Comparison of ENCODE assay signal across 9 cellular contexts in genomic region chr12:19440019-19440858, GRCh38. TPM values are rescaled to one million over a fixed set of nuclear protein-coding genes. Genes with fewer than 3 reads are reported as not detected.
DNase-seq lines count a peak whose midpoint lies in the region; ATAC-seq, FAIRE-seq and TF ChIP-seq lines count a peak whose summit lies in the region.
"Had no signal": no experiment of that assay in that cellular context is flagged by ENCODE, and none has a peak within 500 bp of the region (broad histone marks: within the 10 kb centered on the region; RNA-seq: fewer than 3 reads in every experiment).

No MANE protein-coding gene starts in this region.

- DNase-seq in GM19238 (ENCODE audit: insufficient read length, low spot score) (peak; percentile 41), RWPE2 (ENCODE audit: low spot score) (no peak), frontal cortex (ENCODE audit: low spot score in 2 of 2) (peak; percentile 45 to 47), occipital lobe (lab: John Stamatoyannopoulos, UW) (peak; percentile 46), superior temporal gyrus (ENCODE audit: extremely low spot score) (peak; percentile 62)
- DNase-seq in activated gamma-delta T cell treated with anti-CD3 and anti-CD28 coated beads, Interleukin-2, amount 50 U/mL, for 16 hours (ENCODE audit: low read depth): peak; percentile 40

- peaks cover 18 to 33% (median 23%) of the 10 kb centered on the region in 11 experiments; a peak in 21 of 22 replicates for H3K36me3 ChIP-seq in BLaER1 treated with 17β-estradiol and CSF1 and Interleukin-3, amounts not matched to agents 10 nM and 100 nM
- peaks cover 6% of the 10 kb centered on the region; the same call in 1 of the 2 replicates for H3K36me3 ChIP-seq in RWPE2 (ENCODE audit: low read depth)

- ATAC-seq in HG03442 (IDR thresholded peaks at IDR 0.05; ENCODE audit: unreplicated experiment) (peak; percentile 28), RWPE2 (ENCODE audit: low read depth) (peak; percentile 38)

- H3K4me1 ChIP-seq in BLaER1 treated with 17β-estradiol and CSF1 and Interleukin-3, amounts not matched to agents 10 nM and 100 nM: peaks cover 10 to 31% (median 14%) of the 10 kb centered on the region in 10 experiments
- peaks cover 3% of the 10 kb centered on the region for H3K4me1 ChIP-seq in RWPE2 (ENCODE audit: insufficient read depth, poor library complexity, severe bottlenecking)

- peak overlapping the region; percentile 94 to 99 (median 98) for H3K9ac ChIP-seq in BLaER1 treated with 17β-estradiol and CSF1 and Interleukin-3, amounts not matched to agents 10 nM and 100 nM

- peak overlapping the region; percentile 69 to 95 (median 88) for H3K4me2 ChIP-seq in BLaER1 treated with 17β-estradiol and CSF1 and Interleukin-3, amounts not matched to agents 10 nM and 100 nM

- peak overlapping the region; percentile 86 to 100 (median 99) for H3K4me3 ChIP-seq in BLaER1 treated with 17β-estradiol and CSF1 and Interleukin-3, amounts not matched to agents 10 nM and 100 nM
- peak overlapping the region; percentile 75 for H3K4me3 ChIP-seq in RWPE2 (ENCODE audit: severe bottlenecking)

- peaks cover 28 to 55% (median 46%) of the 10 kb centered on the region in 11 experiments; a peak in 21 of 22 replicates for H4K20me1 ChIP-seq in BLaER1 treated with 17β-estradiol and CSF1 and Interleukin-3, amounts not matched to agents 10 nM and 100 nM

- peaks cover 0 to 12% (median 0%) of the 10 kb centered on the region in 11 experiments; a peak in 3 of 22 replicates for H3K9me3 ChIP-seq in BLaER1 treated with 17β-estradiol and CSF1 and Interleukin-3, amounts not matched to agents 10 nM and 100 nM (replicated peaks in 1 of 11)
- H3K9me3 ChIP-seq in RWPE2 (ENCODE audit: severe bottlenecking): no peaks in the 10 kb centered on the region

- H3K27ac ChIP-seq in BLaER1 treated with 17β-estradiol and CSF1 and Interleukin-3, amounts not matched to agents 10 nM and 100 nM: peak overlapping the region; percentile 93 to 98 (median 95)
- peak overlapping the region; percentile 54 for H3K27ac ChIP-seq in RWPE2 (ENCODE audit: poor library complexity, severe bottlenecking)

- no peak for TF ChIP-seq CTCF in RWPE2 (IDR thresholded peaks at IDR 0.05; ENCODE audit: poor library complexity, severe bottlenecking)

- FAIRE-seq in frontal cortex (lab: Jason Lieb, UNC): no peak
- FAIRE-seq: colon had no signal

- no peaks in the 10 kb centered on the region for H3K27me3 ChIP-seq in BLaER1 treated with 17β-estradiol and CSF1 and Interleukin-3, amounts not matched to agents 10 nM and 100 nM
- no peaks in the 10 kb centered on the region for H3K27me3 ChIP-seq in RWPE2 (ENCODE audit: insufficient read depth, poor library complexity, severe bottlenecking)

RNA-seq across cellular contexts. Expression of gene AEBP2, which starts 0.9 kb away (rescaled TPM):
- total RNA-seq in frontal cortex (42.0 TPM), occipital lobe (42.4 TPM)
